ENCODE assay signal across 8 cellular contexts in the genomic region with DNA sequence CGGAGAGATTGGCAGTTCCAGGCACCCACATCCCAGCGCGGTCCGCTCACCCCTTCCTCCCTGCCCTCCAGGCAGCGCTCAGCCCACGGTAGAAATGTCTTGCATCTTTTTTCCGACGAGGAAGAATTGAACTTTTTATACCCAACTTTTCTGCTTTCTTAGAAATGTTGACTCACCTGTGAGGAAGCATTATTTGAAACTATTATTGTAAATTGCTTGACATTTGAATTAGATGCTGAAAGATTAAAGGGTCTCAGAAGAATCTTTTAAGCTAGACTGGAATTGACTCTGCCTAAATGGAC. TPM values are rescaled to one million over a fixed set of nuclear protein-coding genes. Genes with fewer than 3 reads are reported as not detected.
A peak's percentile ranks its signal among the peaks of the same experiment; 100 is the strongest.
DNase-seq lines count a peak whose midpoint lies in the region; ATAC-seq and TF ChIP-seq lines count a peak whose summit lies in the region.

No MANE protein-coding gene starts in this region.

- peaks cover 26% of the 10 kb centered on the region for H3K27me3 Mint-ChIP-seq in activated T-cell treated with anti-CD3 and anti-CD28 coated beads, Interleukin-2, amount 50 U/mL, for 4 hours (ENCODE audit: low read depth)

- peak overlapping the region; percentile 74 for H3K27ac ChIP-seq in angular gyrus (ENCODE audit: low read depth, low read length)
- peak overlapping the region; percentile 15 to 70 for H3K27ac ChIP-seq in liver (ENCODE audit: low read depth in 1 of 2, low read length in 2 of 2)
- H3K27ac ChIP-seq in thymus (ENCODE audit: low read depth) = no peak overlapping the region

- H3K4me3 ChIP-seq in liver (ENCODE audit: low read depth in 1 of 3, low read length in 3 of 3) (peak overlapping the region; percentile 21 to 87 (median 68)), thymus (ENCODE audit: low read length) (peak overlapping the region; percentile 79)

- H3K36me3 Mint-ChIP-seq in activated T-cell treated with anti-CD3 and anti-CD28 coated beads, Interleukin-2, amount 50 U/mL, for 4 hours (ENCODE audit: insufficient read depth) = no peaks in the 10 kb centered on the region

- WGBS in liver = 1% methylated on average over 8 of the region's 8 CpGs
- WGBS in thymus = 1% methylated on average over 8 of the region's 8 CpGs

- no peak for ATAC-seq in activated T-cell treated with anti-CD3 and anti-CD28 coated beads, Interleukin-2, amount 50 U/mL, for 4 hours

- no peak for TF ChIP-seq RAD21 in liver (IDR thresholded peaks at IDR 0.05)

- H3K9me3 Mint-ChIP-seq in activated T-cell treated with anti-CD3 and anti-CD28 coated beads, Interleukin-2, amount 50 U/mL, for 4 hours = no peaks in the 10 kb centered on the region

- DNase-seq in activated T-cell treated with anti-CD3 and anti-CD28 coated beads, Interleukin-2, amount 50 U/mL, for 4 hours = no peak
- no peak for DNase-seq in activated T-cell treated with anti-CD3 and anti-CD28 coated beads, Interleukin-2, amount 50 U/mL, for 1 hour
- DNase-seq in GM20000 (ENCODE audit: low spot score) (no peak), islet precursor cell (no peak), HPDE6-E6E7 (ENCODE audit: extremely low spot score) (no peak)

- H3K4me1 ChIP-seq in liver (ENCODE audit: control insufficient read depth in 4 of 4, insufficient read depth in 4 of 4, low read length in 3 of 4) = peaks cover 4 to 36% (median 20%) of the 10 kb centered on the region in 4 donors
- peaks cover 4% of the 10 kb centered on the region for H3K4me1 ChIP-seq in thymus (ENCODE audit: control insufficient read depth, insufficient read depth, low read length)

- H3K27me3 ChIP-seq in liver (ENCODE audit: control insufficient read depth in 4 of 4, insufficient read depth in 4 of 4, low read length in 3 of 4) (no peaks in the 10 kb centered on the region), thymus (ENCODE audit: control insufficient read depth, insufficient read depth) (peaks cover 20% of the 10 kb centered on the region)

- no peaks in the 10 kb centered on the region for H3K36me3 ChIP-seq in liver (ENCODE audit: control insufficient read depth in 4 of 4, insufficient read depth in 3 of 4, low read depth in 1 of 4, low read length in 3 of 4)
- H3K36me3 ChIP-seq in thymus (ENCODE audit: control insufficient read depth, insufficient read depth) = no peaks in the 10 kb centered on the region

- H3K4me3 Mint-ChIP-seq in activated T-cell treated with anti-CD3 and anti-CD28 coated beads, Interleukin-2, amount 50 U/mL, for 4 hours = peak overlapping the region; percentile 83

- peak overlapping the region in 1 of 2 donors; percentile 56 for H3K9ac ChIP-seq in liver (ENCODE audit: low read depth in 1 of 2, low read length in 2 of 2)

- TF ChIP-seq CTCF in liver (IDR thresholded peaks at IDR 0.05; ENCODE audit: low read depth, low read length, missing input control) (no peak), GM20000 (IDR thresholded peaks at IDR 0.05; ENCODE audit: extremely low read depth, missing control alignments) (no peak)

- H3K9me3 ChIP-seq in liver (ENCODE audit: control insufficient read depth in 4 of 4, low read length in 3 of 4) (no peaks in the 10 kb centered on the region), thymus (ENCODE audit: control insufficient read depth) (no peaks in the 10 kb centered on the region)

- H3K4me1 Mint-ChIP-seq in activated T-cell treated with anti-CD3 and anti-CD28 coated beads, Interleukin-2, amount 50 U/mL, for 4 hours (ENCODE audit: low read depth) = peaks cover 28% of the 10 kb centered on the region

TF ChIP-seq in liver, 16 proteins besides CTCF, POLR2A, EP300 and RAD21:
- no peak for TF ChIP-seq JUND (IDR thresholded peaks at IDR 0.05)
- no peak for TF ChIP-seq NR2F2 (IDR thresholded peaks at IDR 0.05)
- TF ChIP-seq, protein P1, sequence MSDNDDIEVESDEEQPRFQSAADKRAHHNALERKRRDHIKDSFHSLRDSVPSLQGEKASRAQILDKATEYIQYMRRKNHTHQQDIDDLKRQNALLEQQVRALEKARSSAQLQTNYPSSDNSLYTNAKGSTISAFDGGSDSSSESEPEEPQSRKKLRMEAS (IDR thresholded peaks at IDR 0.05) = no peak
- no peak for TF ChIP-seq HNF4G (IDR thresholded peaks at IDR 0.05)
- no peak for TF ChIP-seq TAF1 (conservative IDR thresholded peaks at IDR 0.05)
- TF ChIP-seq SP1 (IDR thresholded peaks at IDR 0.05) = no peak
- TF ChIP-seq YY1 (IDR thresholded peaks at IDR 0.05) = no peak
- TF ChIP-seq FOXA2 (IDR thresholded peaks at IDR 0.05) = no peak
- TF ChIP-seq, protein P2, sequence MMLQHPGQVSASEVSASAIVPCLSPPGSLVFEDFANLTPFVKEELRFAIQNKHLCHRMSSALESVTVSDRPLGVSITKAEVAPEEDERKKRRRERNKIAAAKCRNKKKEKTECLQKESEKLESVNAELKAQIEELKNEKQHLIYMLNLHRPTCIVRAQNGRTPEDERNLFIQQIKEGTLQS (IDR thresholded peaks at IDR 0.05) = no peak
- TF ChIP-seq FOXA1 (IDR thresholded peaks at IDR 0.05) = no peak
- TF ChIP-seq, protein P3, sequence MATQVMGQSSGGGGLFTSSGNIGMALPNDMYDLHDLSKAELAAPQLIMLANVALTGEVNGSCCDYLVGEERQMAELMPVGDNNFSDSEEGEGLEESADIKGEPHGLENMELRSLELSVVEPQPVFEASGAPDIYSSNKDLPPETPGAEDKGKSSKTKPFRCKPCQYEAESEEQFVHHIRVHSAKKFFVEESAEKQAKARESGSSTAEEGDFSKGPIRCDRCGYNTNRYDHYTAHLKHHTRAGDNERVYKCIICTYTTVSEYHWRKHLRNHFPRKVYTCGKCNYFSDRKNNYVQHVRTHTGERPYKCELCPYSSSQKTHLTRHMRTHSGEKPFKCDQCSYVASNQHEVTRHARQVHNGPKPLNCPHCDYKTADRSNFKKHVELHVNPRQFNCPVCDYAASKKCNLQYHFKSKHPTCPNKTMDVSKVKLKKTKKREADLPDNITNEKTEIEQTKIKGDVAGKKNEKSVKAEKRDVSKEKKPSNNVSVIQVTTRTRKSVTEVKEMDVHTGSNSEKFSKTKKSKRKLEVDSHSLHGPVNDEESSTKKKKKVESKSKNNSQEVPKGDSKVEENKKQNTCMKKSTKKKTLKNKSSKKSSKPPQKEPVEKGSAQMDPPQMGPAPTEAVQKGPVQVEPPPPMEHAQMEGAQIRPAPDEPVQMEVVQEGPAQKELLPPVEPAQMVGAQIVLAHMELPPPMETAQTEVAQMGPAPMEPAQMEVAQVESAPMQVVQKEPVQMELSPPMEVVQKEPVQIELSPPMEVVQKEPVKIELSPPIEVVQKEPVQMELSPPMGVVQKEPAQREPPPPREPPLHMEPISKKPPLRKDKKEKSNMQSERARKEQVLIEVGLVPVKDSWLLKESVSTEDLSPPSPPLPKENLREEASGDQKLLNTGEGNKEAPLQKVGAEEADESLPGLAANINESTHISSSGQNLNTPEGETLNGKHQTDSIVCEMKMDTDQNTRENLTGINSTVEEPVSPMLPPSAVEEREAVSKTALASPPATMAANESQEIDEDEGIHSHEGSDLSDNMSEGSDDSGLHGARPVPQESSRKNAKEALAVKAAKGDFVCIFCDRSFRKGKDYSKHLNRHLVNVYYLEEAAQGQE (IDR thresholded peaks at IDR 0.05) = no peak
- TF ChIP-seq RXRA (IDR thresholded peaks at IDR 0.05) = no peak
- no peak for TF ChIP-seq HNF4A (conservative IDR thresholded peaks at IDR 0.05)
- no peak for TF ChIP-seq EGR1 (IDR thresholded peaks at IDR 0.05; ENCODE audit: low read depth in 2 of 2)
- no peak for TF ChIP-seq GABPA (IDR thresholded peaks at IDR 0.05 in 1 of 2, conservative IDR thresholded peaks at IDR 0.05 in 1 of 2)
- TF ChIP-seq, protein P4, sequence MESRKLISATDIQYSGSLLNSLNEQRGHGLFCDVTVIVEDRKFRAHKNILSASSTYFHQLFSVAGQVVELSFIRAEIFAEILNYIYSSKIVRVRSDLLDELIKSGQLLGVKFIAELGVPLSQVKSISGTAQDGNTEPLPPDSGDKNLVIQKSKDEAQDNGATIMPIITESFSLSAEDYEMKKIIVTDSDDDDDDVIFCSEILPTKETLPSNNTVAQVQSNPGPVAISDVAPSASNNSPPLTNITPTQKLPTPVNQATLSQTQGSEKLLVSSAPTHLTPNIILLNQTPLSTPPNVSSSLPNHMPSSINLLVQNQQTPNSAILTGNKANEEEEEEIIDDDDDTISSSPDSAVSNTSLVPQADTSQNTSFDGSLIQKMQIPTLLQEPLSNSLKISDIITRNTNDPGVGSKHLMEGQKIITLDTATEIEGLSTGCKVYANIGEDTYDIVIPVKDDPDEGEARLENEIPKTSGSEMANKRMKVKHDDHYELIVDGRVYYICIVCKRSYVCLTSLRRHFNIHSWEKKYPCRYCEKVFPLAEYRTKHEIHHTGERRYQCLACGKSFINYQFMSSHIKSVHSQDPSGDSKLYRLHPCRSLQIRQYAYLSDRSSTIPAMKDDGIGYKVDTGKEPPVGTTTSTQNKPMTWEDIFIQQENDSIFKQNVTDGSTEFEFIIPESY (IDR thresholded peaks at IDR 0.05) = no peak

RNA-seq across cellular contexts. Expression of a gene that starts 0.9 kb away (rescaled TPM):
- total RNA-seq in activated T-cell treated with anti-CD3 and anti-CD28 coated beads, Interleukin-2, amount 50 U/mL, for 4 hours = 10 to 100 TPM in 1 of 3 donors, 1 to 10 TPM in 2; 5.3 to 13.8 (median 6.7) TPM
- total RNA-seq in liver = 10 to 100 TPM in 1 of 2 donors, 1 to 10 TPM in 1; 1.9 to 18.5 TPM
- polyA plus RNA-seq in liver (1 to 10 TPM; 2.6 to 5.4 TPM), thymus (6.4 TPM)
